1 cellular context compared by ENCODE assay signal in the genomic region with DNA sequence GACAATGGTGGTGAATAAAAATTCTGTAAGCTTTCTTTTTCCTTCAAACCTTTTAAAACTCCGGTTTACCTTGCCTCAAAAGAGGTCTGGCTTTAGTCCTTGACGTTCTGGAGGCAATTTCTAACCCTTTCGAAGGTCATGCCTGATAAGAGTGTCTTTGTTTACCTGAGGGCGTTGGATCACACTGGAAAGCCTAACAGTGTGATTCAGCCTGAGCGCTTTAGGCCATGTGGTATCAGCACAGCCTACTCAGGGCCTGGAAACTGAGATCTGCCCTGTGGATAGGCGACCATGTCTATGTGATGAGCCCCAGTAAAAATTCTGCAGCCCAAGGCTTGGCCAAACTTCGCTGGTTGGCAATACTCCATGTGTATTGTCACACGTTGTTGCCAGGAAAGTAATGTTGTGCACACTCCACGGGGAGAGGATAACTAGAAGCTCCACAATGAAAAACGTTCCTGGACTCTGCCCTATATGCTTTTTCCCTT.
TF ChIP-seq lines count a peak whose summit lies in the region.

No MANE protein-coding gene starts in this region.

TF ChIP-seq in K562, 482 proteins besides CTCF, POLR2A, EP300 and RAD21 (continued from another document):
- TF ChIP-seq ZNF592 (IDR thresholded peaks at IDR 0.05), result peak; percentile 54; the same call in 1 of the 2 replicates
- peak; percentile 54 for TF ChIP-seq CBFA2T3 (IDR thresholded peaks at IDR 0.05)
- TF ChIP-seq MTA3 (IDR thresholded peaks at IDR 0.05; ENCODE audit: borderline replicate concordance), result 0 out of 2 replicates have a peak, but pooled peaks have one; percentile 20
- TF ChIP-seq ZNF778 (CRISPR knock-in tag; IDR thresholded peaks at IDR 0.05), result no peak
- peak in 1 of 2 experiments; percentile 84; a peak in 2 of 4 replicates for TF ChIP-seq FOXA3 (CRISPR knock-in tag; conservative IDR thresholded peaks at IDR 0.05 in 1 of 2, IDR thresholded peaks at IDR 0.05 in 1 of 2)
- TF ChIP-seq SMARCA4 (IDR thresholded peaks at IDR 0.05), result peak; percentile 53
- no peak for TF ChIP-seq MYBL2 (IDR thresholded peaks at IDR 0.05; ENCODE audit: low read depth)
- no peak for TF ChIP-seq MYBL2 (CRISPR knock-in tag; IDR thresholded peaks at IDR 0.05; ENCODE audit: borderline replicate concordance)
- TF ChIP-seq ZNF57 (CRISPR knock-in tag; IDR thresholded peaks at IDR 0.05), result no peak
- no peak for TF ChIP-seq RUNX1 (IDR thresholded peaks at IDR 0.05; ENCODE audit: low read depth)
- peak; percentile 25; the same call in 1 of the 2 replicates for TF ChIP-seq FOXJ2 (tag; IDR thresholded peaks at IDR 0.05)
- peak; percentile 81 for TF ChIP-seq ZFP36 (IDR thresholded peaks at IDR 0.05; ENCODE audit: low read depth, low read length, partially characterized antibody)
